20 cellular contexts compared by ENCODE assay signal in genomic region chr15:72983812-72984211, GRCh38.
DNase-seq lines count a peak whose midpoint lies in the region; ATAC-seq, FAIRE-seq and TF ChIP-seq lines count a peak whose summit lies in the region.
"Had no signal": no experiment of that assay in that cellular context is flagged by ENCODE, and none has a peak within 500 bp of the region (broad histone marks: within the 10 kb centered on the region; RNA-seq: fewer than 3 reads in every experiment).

No MANE protein-coding gene starts in this region.

- H3K79me2 ChIP-seq in astrocyte (ENCODE audit: insufficient read depth, low read length) = no peaks in the 10 kb centered on the region

- H3K4me1 ChIP-seq in astrocyte (ENCODE audit: insufficient read depth, low read length) = no peaks in the 10 kb centered on the region
- H3K4me1 ChIP-seq: BLaER1 treated with 17β-estradiol and CSF1 and Interleukin-3, amounts not matched to agents 10 nM and 100 nM had no signal

- H3K36me3 ChIP-seq in astrocyte (ENCODE audit: insufficient read depth, low read length) = no peaks in the 10 kb centered on the region
- H3K36me3 ChIP-seq: BLaER1 treated with 17β-estradiol and CSF1 and Interleukin-3, amounts not matched to agents 10 nM and 100 nM had no signal

- H3K27me3 Mint-ChIP-seq in astrocyte (ENCODE audit: low read depth, unreplicated experiment) (no peaks in the 10 kb centered on the region), nephron (ENCODE audit: low read depth) (no peaks in the 10 kb centered on the region)

- H3K4me3 Mint-ChIP-seq in astrocyte (ENCODE audit: unreplicated experiment) (no peak overlapping the region), nephron (no peak overlapping the region)
- H3K4me3 Mint-ChIP-seq: CD4-positive, CD25-positive, alpha-beta regulatory T cell; HFFc6 had no signal

- H3K4me3 ChIP-seq in astrocyte (ENCODE audit: insufficient read depth, low read depth, low read length) (no peak overlapping the region), fibroblast of mammary gland (ENCODE audit: control insufficient read depth, low read depth, low read length) (no peak overlapping the region)
- H3K4me3 ChIP-seq: BLaER1 treated with 17β-estradiol and CSF1 and Interleukin-3, amounts not matched to agents 10 nM and 100 nM had no signal

- H3K9me3 Mint-ChIP-seq in astrocyte (ENCODE audit: unreplicated experiment) = peaks cover 4% of the 10 kb centered on the region
- peaks cover 8% of the 10 kb centered on the region for H3K9me3 Mint-ChIP-seq in nephron
- H3K9me3 Mint-ChIP-seq: CD4-positive, CD25-positive, alpha-beta regulatory T cell; HFFc6 had no signal

- TF ChIP-seq CTCF in astrocyte (IDR thresholded peaks at IDR 0.05; ENCODE audit: insufficient read depth, low read depth, low read length) (no peak), fibroblast of mammary gland (conservative IDR thresholded peaks at IDR 0.05; ENCODE audit: control insufficient read depth, insufficient read depth, low read depth, low read length) (no peak), nephron (IDR thresholded peaks at IDR 0.05; ENCODE audit: unreplicated experiment in 3 of 3) (no peak)

- H3K36me3 Mint-ChIP-seq in astrocyte (ENCODE audit: low read depth, unreplicated experiment) (no peaks in the 10 kb centered on the region), nephron (ENCODE audit: low read depth) (no peaks in the 10 kb centered on the region)
- H3K36me3 Mint-ChIP-seq: CD4-positive, CD25-positive, alpha-beta regulatory T cell had no signal

- H3K27ac ChIP-seq in astrocyte (ENCODE audit: low read depth, low read length) = no peak overlapping the region
- H3K27ac ChIP-seq: BLaER1 treated with 17β-estradiol and CSF1 and Interleukin-3, amounts not matched to agents 10 nM and 100 nM had no signal

- peaks cover 2% of the 10 kb centered on the region for H3K27me3 ChIP-seq in astrocyte (ENCODE audit: insufficient read depth, low read length)
- H3K27me3 ChIP-seq: BLaER1 treated with 17β-estradiol and CSF1 and Interleukin-3, amounts not matched to agents 10 nM and 100 nM had no signal

- peak; percentile 36 for DNase-seq in NCI-H226
- peak; percentile 25 for DNase-seq in astrocyte (ENCODE audit: low read depth)
- peak; percentile 43 for DNase-seq in fibroblast of mammary gland (ENCODE audit: low read depth)
- no peak for DNase-seq in iPS-NIHi7 (ENCODE audit: extremely low spot score)
- DNase-seq in GDM1 (lab: John Stamatoyannopoulos, UW) = no peak
- DNase-seq: 8988T; AML-193; Calu3; CD4-positive, CD25-positive, alpha-beta regulatory T cell; DMS 273 treated with DMSO at 0.1 percent for 48 hours; DMS79 treated with DMSO at 0.1 percent for 48 hours; EL; HCEC 1CT; HFFc6 had no signal

- H3K9me3 ChIP-seq in astrocyte (ENCODE audit: insufficient read depth, low read depth, low read length) = no peaks in the 10 kb centered on the region

- no peak for ATAC-seq in GM21528 (IDR thresholded peaks at IDR 0.05; ENCODE audit: low FRiP score, unreplicated experiment)

- H4K20me1 ChIP-seq in astrocyte (ENCODE audit: insufficient read depth, low read length) = no peaks in the 10 kb centered on the region
- H4K20me1 ChIP-seq: BLaER1 treated with 17β-estradiol and CSF1 and Interleukin-3, amounts not matched to agents 10 nM and 100 nM had no signal

- FAIRE-seq in astrocyte (lab: Jason Lieb, UNC) = no peak
- FAIRE-seq: G401.6, GM12892, GM19239 had no signal

- no peak overlapping the region for H2AFZ ChIP-seq in astrocyte (ENCODE audit: low read depth, low read length)

- no peak overlapping the region for H3K9ac ChIP-seq in astrocyte (ENCODE audit: low read length)
- H3K9ac ChIP-seq: BLaER1 treated with 17β-estradiol and CSF1 and Interleukin-3, amounts not matched to agents 10 nM and 100 nM had no signal

- H3K27ac Mint-ChIP-seq in astrocyte (ENCODE audit: unreplicated experiment) (no peak overlapping the region), nephron (peak overlapping the region in 2 of 3 experiments; percentile 66 to 78)
- H3K27ac Mint-ChIP-seq: CD4-positive, CD25-positive, alpha-beta regulatory T cell; HFFc6 had no signal

- H3K4me2 ChIP-seq in astrocyte (ENCODE audit: low read length) = no peak overlapping the region
- H3K4me2 ChIP-seq: BLaER1 treated with 17β-estradiol and CSF1 and Interleukin-3, amounts not matched to agents 10 nM and 100 nM had no signal

- H3K4me1 Mint-ChIP-seq in astrocyte (ENCODE audit: low read depth, unreplicated experiment) (no peaks in the 10 kb centered on the region), nephron (peaks cover 18% of the 10 kb centered on the region)
- H3K4me1 Mint-ChIP-seq: CD4-positive, CD25-positive, alpha-beta regulatory T cell had no signal

Comparison
In these comparisons a context has a peak if more than half of its experiments do, and no peak if none do; other contexts are left out.
1. DNase-seq: peak in NCI-H226 (single experiment), astrocyte (single experiment) and fibroblast of mammary gland (single experiment); none in iPS-NIHi7 (single experiment) and GDM1 (single experiment).